In the genomic region with DNA sequence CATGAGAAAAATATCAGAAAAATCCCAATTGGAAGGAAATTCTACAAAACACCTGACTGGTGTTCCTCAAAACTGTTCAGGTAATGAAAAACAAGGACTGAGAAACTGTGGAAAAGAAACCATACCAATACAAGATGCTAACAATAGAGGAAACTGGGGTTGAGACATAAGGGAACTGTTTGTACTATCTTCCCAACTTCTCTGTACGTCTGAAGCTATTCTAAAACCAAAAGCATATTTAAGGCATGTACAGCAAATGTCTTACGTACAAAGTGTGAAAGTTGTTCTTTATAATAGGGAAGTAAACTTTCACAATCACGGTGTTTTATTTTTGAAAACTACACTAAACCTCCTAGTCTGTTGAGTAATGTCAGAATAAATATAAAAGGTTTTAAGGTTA, we compare ENCODE assay signal across 1 cellular context.
TF ChIP-seq lines count a peak whose summit lies in the region.

No MANE protein-coding gene starts in this region.

TF ChIP-seq in GM12878, 131 proteins besides CTCF, POLR2A, EP300 and RAD21 (continued from another document):
- TF ChIP-seq, protein P1, sequence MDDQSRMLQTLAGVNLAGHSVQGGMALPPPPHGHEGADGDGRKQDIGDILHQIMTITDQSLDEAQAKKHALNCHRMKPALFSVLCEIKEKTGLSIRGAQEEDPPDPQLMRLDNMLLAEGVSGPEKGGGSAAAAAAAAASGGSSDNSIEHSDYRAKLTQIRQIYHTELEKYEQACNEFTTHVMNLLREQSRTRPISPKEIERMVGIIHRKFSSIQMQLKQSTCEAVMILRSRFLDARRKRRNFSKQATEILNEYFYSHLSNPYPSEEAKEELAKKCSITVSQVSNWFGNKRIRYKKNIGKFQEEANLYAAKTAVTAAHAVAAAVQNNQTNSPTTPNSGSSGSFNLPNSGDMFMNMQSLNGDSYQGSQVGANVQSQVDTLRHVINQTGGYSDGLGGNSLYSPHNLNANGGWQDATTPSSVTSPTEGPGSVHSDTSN (IDR thresholded peaks at IDR 0.05; ENCODE audit: insufficient replicate concordance, low read depth, low read length): no peak
TF ChIP-seq in GM12878: peak in this region for 0.
